23 cellular contexts compared by ENCODE assay signal in the genomic region with DNA sequence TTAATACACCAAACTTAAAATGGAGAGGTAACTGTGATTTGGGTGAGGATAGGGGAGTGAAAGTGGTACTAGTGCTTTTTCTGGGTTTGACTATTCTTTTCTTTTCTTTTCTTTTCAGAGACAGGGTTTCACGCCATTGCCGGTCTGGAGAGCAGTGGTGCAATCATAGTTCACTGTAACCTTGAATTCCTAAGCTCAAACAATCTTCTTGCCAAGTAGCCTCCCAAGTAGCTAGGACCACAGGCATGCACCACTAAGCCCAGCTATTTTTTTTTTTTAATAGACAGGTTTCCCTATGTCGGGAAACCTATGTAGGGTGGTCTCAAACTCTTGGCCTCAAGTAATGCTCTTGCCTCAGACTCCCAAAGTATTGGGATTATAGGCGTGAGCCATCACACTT. TPM values are rescaled to one million over a fixed set of nuclear protein-coding genes. Genes with fewer than 3 reads are reported as not detected.
A peak's percentile ranks its signal among the peaks of the same experiment; 100 is the strongest.
DNase-seq lines count a peak whose midpoint lies in the region; ATAC-seq and TF ChIP-seq lines count a peak whose summit lies in the region.
"Had no signal": no experiment of that assay in that cellular context is flagged by ENCODE, and none has a peak within 500 bp of the region (broad histone marks: within the 10 kb centered on the region; RNA-seq: fewer than 3 reads in every experiment).

No MANE protein-coding gene starts in this region.

- TF ChIP-seq CTCF in AG09309 (IDR thresholded peaks at IDR 0.05; ENCODE audit: control insufficient read depth, insufficient read depth, low read depth, low read length, missing control alignments) (no peak), choroid plexus epithelial cell (conservative IDR thresholded peaks at IDR 0.05; ENCODE audit: low read depth, low read length) (no peak)

- no peak overlapping the region for H3K27ac ChIP-seq in mesenchymal stem cell (ENCODE audit: low read length, poor library complexity, severe bottlenecking)
- H3K27ac ChIP-seq: 22Rv1 had no signal

- H3K4ac ChIP-seq in mesenchymal stem cell (ENCODE audit: low read depth in 1 of 2, low read length in 2 of 2): no peak overlapping the region

- H4K91ac ChIP-seq in mesenchymal stem cell (ENCODE audit: low read length): no peak overlapping the region

- ATAC-seq in GM21515 (IDR thresholded peaks at IDR 0.05; ENCODE audit: unreplicated experiment): no peak
- ATAC-seq in activated CD4-positive, CD25-positive, alpha-beta regulatory T cell treated with anti-CD3 and anti-CD28 coated beads, Interleukin-2, amount 50 U/mL, for 24 hours: no peak
- no peak for ATAC-seq in GM18870 (IDR thresholded peaks at IDR 0.05; ENCODE audit: unreplicated experiment)
- ATAC-seq: GM23338, K562, PC-3, SK-N-SH treated with all-trans-retinoic acid at 6 μM for 48 hours had no signal

- no peak overlapping the region for H3K23ac ChIP-seq in mesenchymal stem cell (ENCODE audit: low read length in 2 of 2)

- H3K4me1 ChIP-seq in adipocyte (ENCODE audit: control insufficient read depth, insufficient read depth, low read length): no peaks in the 10 kb centered on the region
- no peaks in the 10 kb centered on the region for H3K4me1 ChIP-seq in mesenchymal stem cell (ENCODE audit: control insufficient read depth, insufficient read depth, low read depth, low read length)
- H3K4me1 ChIP-seq: BE2C had no signal

- no peak overlapping the region for H2BK120ac ChIP-seq in mesenchymal stem cell (ENCODE audit: low read depth, low read length)

- H2AK5ac ChIP-seq in mesenchymal stem cell (ENCODE audit: low read length, severe bottlenecking): no peak overlapping the region

- H3K4me2 ChIP-seq in mesenchymal stem cell (ENCODE audit: low read length, poor library complexity, severe bottlenecking): no peak overlapping the region
- H3K4me2 ChIP-seq: GM23338 had no signal

- no peak overlapping the region for H2BK5ac ChIP-seq in mesenchymal stem cell (ENCODE audit: low read depth, low read length, poor library complexity, severe bottlenecking)

- H3K36me3 ChIP-seq in adipocyte (ENCODE audit: control insufficient read depth, insufficient read depth, low read length, severe bottlenecking): no peaks in the 10 kb centered on the region
- H3K36me3 ChIP-seq in mesenchymal stem cell (ENCODE audit: control insufficient read depth in 1 of 2, insufficient read depth in 2 of 2, low read depth in 1 of 2, low read length in 2 of 2): peaks cover 2 to 3% of the 10 kb centered on the region in 2 experiments
- H3K36me3 ChIP-seq: BE2C had no signal

- H2BK15ac ChIP-seq in mesenchymal stem cell (ENCODE audit: low read depth, poor library complexity, severe bottlenecking): no peak overlapping the region

- no peak overlapping the region for H2AFZ ChIP-seq in mesenchymal stem cell (ENCODE audit: low read depth, low read length)
- H2AFZ ChIP-seq: GM23338 had no signal

- H4K8ac ChIP-seq in mesenchymal stem cell (ENCODE audit: low read length): no peak overlapping the region

- no peak overlapping the region for H3K14ac ChIP-seq in mesenchymal stem cell (ENCODE audit: low read length in 2 of 2)

- H3K9me3 ChIP-seq in adipocyte (ENCODE audit: control insufficient read depth, low read length): no peaks in the 10 kb centered on the region
- no peaks in the 10 kb centered on the region for H3K9me3 ChIP-seq in mesenchymal stem cell (ENCODE audit: control insufficient read depth, low read length)
- H3K9me3 ChIP-seq: BE2C had no signal

- DNase-seq in AG09309 (ENCODE audit: low read depth) (peak; percentile 27), adipocyte (ENCODE audit: low read depth) (peak; percentile 31), choroid plexus epithelial cell (ENCODE audit: low read depth) (peak; percentile 83), mesenchymal stem cell (peak; percentile 40), islet precursor cell (no peak)
- DNase-seq: BE2C; CD4-positive, CD25-positive, alpha-beta regulatory T cell; COR-L47; DMS 273 treated with DMSO at 0.1 percent for 48 hours; GF-D8; NCI-H1105 treated with DMSO at 0.1 percent for 48 hours; NCI-H1694 treated with DMSO at 0.1 percent for 48 hours; NCI-H774; PC-3; RPMI8226; SHP77 treated with DMSO at 0.1 percent for 48 hours had no signal

- H3K79me1 ChIP-seq in mesenchymal stem cell (replicated peaks; ENCODE audit: low read length, poor library complexity, severe bottlenecking): peaks cover 3% of the 10 kb centered on the region

- 97% methylated on average over 3 of the region's 4 CpGs for WGBS in mesenchymal stem cell

- no peak overlapping the region for H3K18ac ChIP-seq in mesenchymal stem cell (ENCODE audit: low read depth in 1 of 2, low read length in 2 of 2)

- no peak overlapping the region for H3K9ac ChIP-seq in adipocyte (ENCODE audit: low read length)
- H3K9ac ChIP-seq in mesenchymal stem cell (ENCODE audit: low read length): no peak overlapping the region

- no peak overlapping the region for H2BK12ac ChIP-seq in mesenchymal stem cell (ENCODE audit: low read length in 2 of 2)

- H3K4me3 ChIP-seq in AG09309 (ENCODE audit: control insufficient read depth, low read depth, low read length) (no peak overlapping the region), adipocyte (ENCODE audit: low read length) (no peak overlapping the region), choroid plexus epithelial cell (ENCODE audit: low read depth, low read length) (no peak overlapping the region), mesenchymal stem cell (ENCODE audit: insufficient read depth in 1 of 2, low read depth in 1 of 2, low read length in 2 of 2) (no peak overlapping the region)
- H3K4me3 ChIP-seq: GM23338, K562 had no signal

- H3K27me3 ChIP-seq in adipocyte (replicated peaks; ENCODE audit: control insufficient read depth, insufficient read depth, low read length): no peaks in the 10 kb centered on the region
- peaks cover 0 to 1% of the 10 kb centered on the region in 2 experiments for H3K27me3 ChIP-seq in mesenchymal stem cell (ENCODE audit: control insufficient read depth in 1 of 2, insufficient read depth in 1 of 2, low read length in 2 of 2)
- H3K27me3 ChIP-seq: BE2C had no signal

RNA-seq across cellular contexts. Expression of gene ARMCX4, which starts 3.0 kb away (rescaled TPM):
- polyA plus RNA-seq in mesenchymal stem cell (2013, experiment 1 of 2): 5.1 TPM
- polyA plus RNA-seq in mesenchymal stem cell (2013, experiment 2 of 2): 4.8 TPM
- polyA plus RNA-seq: K562 had no signal
